ENCODE assay signal across 8 cellular contexts in genomic region chr1:89780721-89781120, GRCh38. TPM values are rescaled to one million over a fixed set of nuclear protein-coding genes. Genes with fewer than 3 reads are reported as not detected.
DNase-seq lines count a peak whose midpoint lies in the region; ATAC-seq, FAIRE-seq and TF ChIP-seq lines count a peak whose summit lies in the region.

No MANE protein-coding gene starts in this region.

- no peaks in the 10 kb centered on the region for H4K20me1 ChIP-seq in GM12878 (ENCODE audit: control insufficient read depth, insufficient read depth)

- peak overlapping the region in 6 of 10 donors; percentile 28 to 46 (median 39) for H3K4me3 Mint-ChIP-seq in naive thymus-derived CD8-positive, alpha-beta T cell

- POLR2A ChIA-PET in GM12878 (lab: Charles Lee): interaction anchor here (0.6 to 2.5 kb wide), 10 partner anchors 18 to 316 kb away, joined by 3 to 7 read pairs (median 4); no protein-coding TSS in a partner anchor
- POLR2A ChIA-PET in naive thymus-derived CD8-positive, alpha-beta T cell (lab: Charles Lee): interaction anchor here (1.1 kb wide), 1 partner anchor 172 kb away, joined by 3 read pairs; no protein-coding TSS in a partner anchor

- in situ Hi-C loops in GM12878 (cut with MboI): no loop called here

- H3K36me3 Mint-ChIP-seq in naive thymus-derived CD8-positive, alpha-beta T cell: no peaks in the 10 kb centered on the region

- H3K27ac ChIP-seq in GM12878 (ENCODE audit: control insufficient read depth, insufficient read depth): no peak overlapping the region

- CTCF ChIA-PET in GM12878 (lab: Yijun Ruan, JAX): interaction anchor here (0.6 to 3.7 kb wide), 34 partner anchors 9 to 1712 kb away, joined by 3 to 36 read pairs (median 5); no protein-coding TSS in a partner anchor

- H3K4me1 ChIP-seq in BE2C (no peaks in the 10 kb centered on the region), GM12878 (ENCODE audit: control insufficient read depth, insufficient read depth, low read length) (peaks cover 13% of the 10 kb centered on the region; the same call in 1 of the 2 replicates)

- 76% methylated on average over 2 of the region's 2 CpGs for WGBS in GM12878 (ENCODE audit: insufficient coverage, insufficient replicate concordance, low lambda C conversion rate, missing lambda C conversion rate)

- no peak overlapping the region for H3K4me3 ChIP-seq in BE2C (ENCODE audit: low read depth, low read length)
- no peak overlapping the region for H3K4me3 ChIP-seq in GM12878

- H3K36me3 ChIP-seq in BE2C: no peaks in the 10 kb centered on the region
- no peaks in the 10 kb centered on the region for H3K36me3 ChIP-seq in GM12878 (ENCODE audit: control insufficient read depth in 2 of 2, insufficient read depth in 2 of 2, low read length in 1 of 2)

- no TSS peak for BruUV-seq in GM12878 (replicated peaks; lab: Mats Ljungman, UMichigan)

- no peak overlapping the region for H2AFZ ChIP-seq in GM12878 (ENCODE audit: control insufficient read depth, low read depth, low read length)

- no peak for FAIRE-seq in GM12878 (lab: Jason Lieb, UNC)

- H3K9me3 Mint-ChIP-seq in naive thymus-derived CD8-positive, alpha-beta T cell: no peaks in the 10 kb centered on the region

- no peak for TF ChIP-seq EP300 in GM12878 (IDR thresholded peaks at IDR 0.05; ENCODE audit: borderline replicate concordance in 1 of 2, control insufficient read depth in 1 of 2, low read depth in 2 of 2, low read length in 2 of 2)

- ATAC-seq in GM12878 (peak; percentile 71), GM21723 (IDR thresholded peaks at IDR 0.05; ENCODE audit: unreplicated experiment) (no peak), GM19324 (IDR thresholded peaks at IDR 0.05; ENCODE audit: low FRiP score, unreplicated experiment) (no peak), HG02981 (IDR thresholded peaks at IDR 0.05; ENCODE audit: unreplicated experiment) (no peak)
- ATAC-seq in naive thymus-derived CD8-positive, alpha-beta T cell: peak; percentile 68 to 77

- peak overlapping the region in 3 of 10 donors; percentile 55 to 72 (median 57) for H3K27ac Mint-ChIP-seq in naive thymus-derived CD8-positive, alpha-beta T cell

- DNase-seq in BE2C: no peak
- DNase-seq in NCI-H345 (lab: John Stamatoyannopoulos, UW): peak; percentile 59
- no peak for DNase-seq in GM12878 (ENCODE audit: low read depth, low spot score)
- DNase-seq in naive thymus-derived CD8-positive, alpha-beta T cell: peak in 4 of 10 donors; percentile 23 to 52 (median 43)

- SMC1A ChIA-PET in GM12878 (lab: Charles Lee; ENCODE audit: uncharacterized antibody, unreplicated experiment): interaction anchor here (0.8 to 7.0 kb wide), 31 partner anchors 9 to 268 kb away, joined by 3 to 52 read pairs (median 6); partner anchors contain the start of gene LRRC8C

- TF ChIP-seq POLR2A in GM12878 (IDR thresholded peaks at IDR 0.05; ENCODE audit: low read depth, low read length): no peak

- peaks cover 18 to 27% (median 23%) of the 10 kb centered on the region in 4 donors for H3K4me1 Mint-ChIP-seq in naive thymus-derived CD8-positive, alpha-beta T cell

- no peaks in the 10 kb centered on the region for H3K79me2 ChIP-seq in GM12878 (ENCODE audit: control insufficient read depth, insufficient read depth, low read length)

- no peak overlapping the region for H3K9ac ChIP-seq in GM12878 (ENCODE audit: control insufficient read depth, insufficient read depth, low read length)

- H3K4me2 ChIP-seq in GM12878 (ENCODE audit: control insufficient read depth, insufficient read depth): peak overlapping the region; percentile 57; the same call in 1 of the 2 replicates

- RAD21 ChIA-PET in GM12878 (lab: Charles Lee; ENCODE audit: unreplicated experiment): interaction anchor here (1.0 to 3.6 kb wide), 26 partner anchors 13 to 208 kb away, joined by 3 to 37 read pairs (median 4); partner anchors contain the start of gene LRRC8D

- no peaks in the 10 kb centered on the region for H3K27me3 ChIP-seq in BE2C
- H3K27me3 ChIP-seq in GM12878 (replicated peaks in 1 of 2; ENCODE audit: control insufficient read depth in 2 of 2, insufficient read depth in 2 of 2, low read length in 1 of 2): no peaks in the 10 kb centered on the region

- peak; percentile 27 for TF ChIP-seq CTCF in BE2C (IDR thresholded peaks at IDR 0.05; ENCODE audit: low read depth, low read length)
- peak; percentile 20; the same call in 1 of the 2 replicates for TF ChIP-seq CTCF in GM12874 (IDR thresholded peaks at IDR 0.05; ENCODE audit: insufficient read depth, low read depth, low read length)
- TF ChIP-seq CTCF in GM12878 (IDR thresholded peaks at IDR 0.05 in 2 of 3, conservative IDR thresholded peaks at IDR 0.05 in 1 of 3; ENCODE audit: control insufficient read depth in 2 of 3, extremely low read depth in 1 of 3, insufficient read depth in 1 of 3, low read depth in 3 of 3, low read length in 3 of 3): peak; percentile 25 to 43 (median 34); a peak in 4 of 6 replicates

- no peaks in the 10 kb centered on the region for H3K9me3 ChIP-seq in BE2C
- no peaks in the 10 kb centered on the region for H3K9me3 ChIP-seq in GM12878 (replicated peaks; ENCODE audit: control insufficient read depth, insufficient read depth, low read length)

- peaks cover 0 to 8% (median 0%) of the 10 kb centered on the region in 5 donors for H3K27me3 Mint-ChIP-seq in naive thymus-derived CD8-positive, alpha-beta T cell

- peak; percentile 66 for TF ChIP-seq RAD21 in GM12878 (IDR thresholded peaks at IDR 0.05; ENCODE audit: insufficient read depth, low read depth, low read length)

- intact Hi-C loops in GM12878 (cut with micrococcal nuclease; ENCODE audit: unreplicated experiment): loop anchor here (1.0 kb wide), 1 partner anchor 207 kb away; no protein-coding TSS in a partner anchor

TF ChIP-seq in GM12878, 131 proteins besides CTCF, POLR2A, EP300 and RAD21 (continues in another document):
- TF ChIP-seq BRCA1 (IDR thresholded peaks at IDR 0.05; ENCODE audit: low read depth, low read length): no peak
- 0 out of 2 replicates have a peak, but pooled peaks have one; percentile 25 for TF ChIP-seq YY1 (IDR thresholded peaks at IDR 0.05; ENCODE audit: low read depth, low read length)
- peak; percentile 38; the same call in 1 of the 2 replicates for TF ChIP-seq SMARCA5 (IDR thresholded peaks at IDR 0.05)
- TF ChIP-seq HSF1 (IDR thresholded peaks at IDR 0.05; ENCODE audit: low read depth, low read length): no peak
- peak; percentile 64 for TF ChIP-seq NBN (IDR thresholded peaks at IDR 0.05)
- TF ChIP-seq MTA3 (IDR thresholded peaks at IDR 0.05; ENCODE audit: borderline replicate concordance, low read length): 0 out of 2 replicates have a peak, but pooled peaks have one; percentile 10
- TF ChIP-seq SMC3 (IDR thresholded peaks at IDR 0.05; ENCODE audit: borderline replicate concordance, low read length): peak; percentile 34; the same call in 1 of the 2 replicates
- TF ChIP-seq, protein P1, sequence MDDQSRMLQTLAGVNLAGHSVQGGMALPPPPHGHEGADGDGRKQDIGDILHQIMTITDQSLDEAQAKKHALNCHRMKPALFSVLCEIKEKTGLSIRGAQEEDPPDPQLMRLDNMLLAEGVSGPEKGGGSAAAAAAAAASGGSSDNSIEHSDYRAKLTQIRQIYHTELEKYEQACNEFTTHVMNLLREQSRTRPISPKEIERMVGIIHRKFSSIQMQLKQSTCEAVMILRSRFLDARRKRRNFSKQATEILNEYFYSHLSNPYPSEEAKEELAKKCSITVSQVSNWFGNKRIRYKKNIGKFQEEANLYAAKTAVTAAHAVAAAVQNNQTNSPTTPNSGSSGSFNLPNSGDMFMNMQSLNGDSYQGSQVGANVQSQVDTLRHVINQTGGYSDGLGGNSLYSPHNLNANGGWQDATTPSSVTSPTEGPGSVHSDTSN (IDR thresholded peaks at IDR 0.05; ENCODE audit: insufficient replicate concordance, low read depth, low read length): no peak
- TF ChIP-seq, protein P2, sequence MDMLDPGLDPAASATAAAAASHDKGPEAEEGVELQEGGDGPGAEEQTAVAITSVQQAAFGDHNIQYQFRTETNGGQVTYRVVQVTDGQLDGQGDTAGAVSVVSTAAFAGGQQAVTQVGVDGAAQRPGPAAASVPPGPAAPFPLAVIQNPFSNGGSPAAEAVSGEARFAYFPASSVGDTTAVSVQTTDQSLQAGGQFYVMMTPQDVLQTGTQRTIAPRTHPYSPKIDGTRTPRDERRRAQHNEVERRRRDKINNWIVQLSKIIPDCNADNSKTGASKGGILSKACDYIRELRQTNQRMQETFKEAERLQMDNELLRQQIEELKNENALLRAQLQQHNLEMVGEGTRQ (IDR thresholded peaks at IDR 0.05; ENCODE audit: borderline replicate concordance, low read depth, low read length): no peak

RNA-seq across cellular contexts. Expression of gene LRRC8D, which starts 40.1 kb away (rescaled TPM):
- polyA plus RNA-seq in BE2C (2012; ENCODE audit: insufficient read depth, insufficient read length, low read depth): 67.9 TPM
- total RNA-seq in GM12878 (2013; cell fraction: nucleolus; rRNA removed): 27.5 and 28.2 TPM in 2 replicates
- total RNA-seq in GM12878 (2014; rRNA removed) (18.0 and 24.7 TPM in 2 replicates), GM12878 (2014; rRNA removed; fragmentation: Illumina TruSeq; extraction: Trizol) (25.1 and 27.5 TPM in 2 replicates), GM12878 (2021) (27.9 and 28.8 TPM in 2 replicates)
- 7.7 TPM for polyA plus RNA-seq in GM12878 (2011; ENCODE audit: low read depth)
- polyA plus RNA-seq in GM12878 (2011; rRNA removed) (34.9 and 44.1 TPM in 2 replicates), GM12878 (2014; fragmentation: Illumina TruSeq; extraction: Trizol) (34.1 and 38.1 TPM in 2 replicates), GM12878 (2014; fragmentation: Nextera tagmentation; extraction: Ambion mirVana) (1 to 10 TPM; 5.6 to 6.4 TPM), GM12878 (2014; rRNA removed) (24.9 and 26.1 TPM in 2 replicates), GM12878 (2016; fragmentation: Nextera tagmentation; extraction: Ambion mirVana) (10 to 100 TPM; 18.3 to 28.2 TPM)
- 38.6 and 38.8 TPM in 2 replicates for polyA plus RNA-seq in GM12878 (2011; cell fraction: cytosol; rRNA removed)
- 30.7 and 31.6 TPM in 2 replicates for polyA plus RNA-seq in GM12878 (2011; cell fraction: nucleus; rRNA removed)
- 8.8 and 10.8 TPM in 2 replicates for polyA plus RNA-seq in GM12878 (2012)
- 39.5 and 64.4 TPM in 2 replicates for polyA minus RNA-seq in GM12878 (2011; rRNA and poly(A)+ RNA removed)
- 17.4 and 27.2 TPM in 2 replicates for polyA minus RNA-seq in GM12878 (2011; cell fraction: cytosol; rRNA and poly(A)+ RNA removed)
- 13.1 and 24.6 TPM in 2 replicates for polyA minus RNA-seq in GM12878 (2011; cell fraction: nucleus; rRNA and poly(A)+ RNA removed)
- 10 to 100 TPM; 37.1 to 38.7 TPM for total RNA-seq in naive thymus-derived CD8-positive, alpha-beta T cell
- polyA plus RNA-seq in naive thymus-derived CD8-positive, alpha-beta T cell: 10 to 100 TPM; 42.3 to 60.0 (median 46.0) TPM

Comparison
In these comparisons a context has a peak if more than half of its experiments do, and no peak if none do; other contexts are left out.
1. ATAC-seq: peak in GM12878 (single experiment) and naive thymus-derived CD8-positive, alpha-beta T cell (2 of 2); none in GM21723 (single experiment), GM19324 (single experiment) and HG02981 (single experiment).
2. Peak in every context shown above with its lines, with median percentiles within 50 percentile points of each other: CTCF ChIP-seq.